In the genomic region with DNA sequence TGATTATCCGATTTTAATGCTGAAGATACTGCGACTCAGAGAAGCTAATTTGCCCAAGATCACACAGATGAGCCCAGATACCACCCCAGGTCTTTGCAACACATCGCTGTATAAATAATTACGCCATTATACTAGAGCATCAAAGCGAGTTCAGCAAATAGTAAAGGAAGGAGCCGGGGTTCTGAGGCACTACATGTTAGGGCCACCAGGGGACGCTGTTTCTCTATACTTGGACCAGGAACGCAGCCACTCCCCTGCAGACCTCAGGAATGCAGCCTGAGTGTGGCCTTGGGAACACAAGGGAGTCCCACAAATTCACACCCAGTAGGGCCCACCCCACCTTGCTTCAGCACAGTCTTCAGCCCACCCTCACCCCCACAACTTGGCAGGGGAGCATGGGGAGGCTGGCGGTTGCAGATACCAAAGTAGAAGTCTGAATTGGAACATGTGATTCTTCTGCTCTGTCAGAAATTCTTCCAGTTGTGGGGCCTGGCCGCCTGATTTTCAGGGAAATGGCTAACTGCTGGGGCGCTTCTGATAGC, we compare ENCODE assay signal across 8 cellular contexts. TPM values are rescaled to one million over a fixed set of nuclear protein-coding genes. Genes with fewer than 3 reads are reported as not detected.
DNase-seq lines count a peak whose midpoint lies in the region; ATAC-seq and TF ChIP-seq lines count a peak whose summit lies in the region.

No MANE protein-coding gene starts in this region.

- H3K9me2 ChIP-seq in MM.1S (replicated peaks; ENCODE audit: insufficient read depth, low read length), result no peaks in the 10 kb centered on the region

- peak; percentile 99 for TF ChIP-seq CTCF in AG09319 (IDR thresholded peaks at IDR 0.05; ENCODE audit: low read depth, low read length)
- TF ChIP-seq CTCF in GM20000 (IDR thresholded peaks at IDR 0.05; ENCODE audit: extremely low read depth, missing control alignments), result peak; percentile 85
- TF ChIP-seq CTCF in MM.1S (IDR thresholded peaks at IDR 0.05; ENCODE audit: low read length), result peak; percentile 99
- TF ChIP-seq CTCF in tibial nerve (IDR thresholded peaks at IDR 0.05), result peak; percentile 95 to 99 (median 99)

- peak; percentile 41 for DNase-seq in AG09319 (ENCODE audit: extremely low read depth, low read depth)
- DNase-seq in GM20000 (ENCODE audit: low spot score), result peak; percentile 81
- DNase-seq in MM.1S, result peak; percentile 55
- DNase-seq in activated naive CD4-positive, alpha-beta T cell treated with anti-CD3 and anti-CD28 coated beads, Interleukin-2, amount 50 U/mL, for 72 hours (ENCODE audit: low spot score in 2 of 2), result peak; percentile 65 to 77
- DNase-seq in Right ventricle myocardium inferior (ENCODE audit: missing footprints), result no peak
- DNase-seq in posterior cingulate gyrus, result peak; percentile 70 to 97 (median 88)
- DNase-seq in tibial nerve (ENCODE audit: low spot score in 2 of 2), result peak; percentile 87 to 97

- TF ChIP-seq POLR2A in tibial nerve (IDR thresholded peaks at IDR 0.05), result no peak

- H3K36me3 ChIP-seq in MM.1S (replicated peaks; ENCODE audit: insufficient read depth, low read length), result no peaks in the 10 kb centered on the region
- H3K36me3 ChIP-seq in tibial nerve, result no peaks in the 10 kb centered on the region

- no peak overlapping the region for H2AFZ ChIP-seq in MM.1S (ENCODE audit: low read length)

- no peaks in the 10 kb centered on the region for H3F3A ChIP-seq in MM.1S (ENCODE audit: insufficient read depth, low read length)

- peaks cover 30% of the 10 kb centered on the region for H3K27me3 ChIP-seq in MM.1S (replicated peaks; ENCODE audit: insufficient read depth, low read length)
- no peaks in the 10 kb centered on the region for H3K27me3 ChIP-seq in tibial nerve

- no peaks in the 10 kb centered on the region for H4K20me1 ChIP-seq in MM.1S (ENCODE audit: insufficient read depth, low read length)

- TF ChIP-seq EP300 in tibial nerve (IDR thresholded peaks at IDR 0.05), result peak in 1 of 2 donors; percentile 90

- WGBS in tibial nerve, 2 donors, result 4 to 6% methylated on average over 10 to 11 of the region's 11 CpGs

- H3K27ac ChIP-seq in MM.1S (ENCODE audit: low read length) (no peak overlapping the region), tibial nerve (peak overlapping the region; percentile 52 to 95 (median 76))

- H3K79me2 ChIP-seq in MM.1S (ENCODE audit: low read length), result no peaks in the 10 kb centered on the region

- peak; percentile 90 for ATAC-seq in SK-N-SH treated with all-trans-retinoic acid at 6 μM for 48 hours
- ATAC-seq in activated naive CD4-positive, alpha-beta T cell treated with anti-CD3 and anti-CD28 coated beads, Interleukin-2, amount 50 U/mL, for 72 hours, result peak; percentile 82 to 86
- ATAC-seq in Right ventricle myocardium inferior, result peak; percentile 68

- H3K9me3 ChIP-seq in MM.1S (replicated peaks; ENCODE audit: insufficient read depth, low read length) (no peaks in the 10 kb centered on the region), tibial nerve (no peaks in the 10 kb centered on the region)

- H3K4me2 ChIP-seq in MM.1S (ENCODE audit: low read depth, low read length), result peak overlapping the region; percentile 64

- H3K4me3 ChIP-seq in MM.1S (ENCODE audit: low read length) (peak overlapping the region; percentile 27; the same call in 1 of the 2 replicates), tibial nerve (peak overlapping the region in 1 of 4 donors; percentile 25)

- H3K36me3 Mint-ChIP-seq in activated naive CD4-positive, alpha-beta T cell treated with anti-CD3 and anti-CD28 coated beads, Interleukin-2, amount 50 U/mL, for 72 hours, result no peaks in the 10 kb centered on the region

- H3K9me3 Mint-ChIP-seq in activated naive CD4-positive, alpha-beta T cell treated with anti-CD3 and anti-CD28 coated beads, Interleukin-2, amount 50 U/mL, for 72 hours, result no peaks in the 10 kb centered on the region

- H3K27ac Mint-ChIP-seq in activated naive CD4-positive, alpha-beta T cell treated with anti-CD3 and anti-CD28 coated beads, Interleukin-2, amount 50 U/mL, for 72 hours, result peak overlapping the region in 1 of 2 donors; percentile 36

- no peak overlapping the region for H3K9ac ChIP-seq in MM.1S (ENCODE audit: low read length)

- peaks cover 9% of the 10 kb centered on the region for H3K4me1 ChIP-seq in MM.1S (ENCODE audit: low read length)
- peaks cover 5 to 57% (median 29%) of the 10 kb centered on the region in 4 donors for H3K4me1 ChIP-seq in tibial nerve

- intact Hi-C loops in Right ventricle myocardium inferior (cut with DNase I) (loop anchor here (1.0 kb wide), 2 partner anchors 70 to 166 kb away; no protein-coding TSS in a partner anchor), posterior cingulate gyrus (cut with DNase I) (loop anchor here (1.0 to 5.0 kb wide), 3 partner anchors 69 to 166 kb away; no protein-coding TSS in a partner anchor)

TF ChIP-seq in SK-N-SH treated with all-trans-retinoic acid at 6 μM for 48 hours, 23 proteins besides CTCF, POLR2A, EP300 and RAD21 (continues in another document):
- TF ChIP-seq SNAI2 (CRISPR knock-in tag; IDR thresholded peaks at IDR 0.05) (peak; percentile 47; the same call in 1 of the 2 replicates), PPARA (CRISPR knock-in tag; IDR thresholded peaks at IDR 0.05; ENCODE audit: borderline replicate concordance) (no peak), CSDC2 (CRISPR knock-in tag; IDR thresholded peaks at IDR 0.05) (no peak), GLIS3 (CRISPR knock-in tag; IDR thresholded peaks at IDR 0.05) (no peak), ZNF70 (CRISPR knock-in tag; IDR thresholded peaks at IDR 0.05) (no peak), ZFP3 (CRISPR knock-in tag; IDR thresholded peaks at IDR 0.05) (peak; percentile 54; the same call in 1 of the 2 replicates), OSR1 (CRISPR knock-in tag; IDR thresholded peaks at IDR 0.05) (no peak), ZFP30 (CRISPR knock-in tag; IDR thresholded peaks at IDR 0.05) (no peak), ZC3H10 (CRISPR knock-in tag; IDR thresholded peaks at IDR 0.05) (no peak), RARB (CRISPR knock-in tag; IDR thresholded peaks at IDR 0.05) (no peak), TCF4 (CRISPR knock-in tag; IDR thresholded peaks at IDR 0.05; ENCODE audit: borderline replicate concordance) (no peak), ZNF8 (CRISPR knock-in tag; IDR thresholded peaks at IDR 0.05) (no peak), ZNF565 (CRISPR knock-in tag; conservative IDR thresholded peaks at IDR 0.05; ENCODE audit: low read depth) (no peak)
- TF ChIP-seq, protein P1, sequence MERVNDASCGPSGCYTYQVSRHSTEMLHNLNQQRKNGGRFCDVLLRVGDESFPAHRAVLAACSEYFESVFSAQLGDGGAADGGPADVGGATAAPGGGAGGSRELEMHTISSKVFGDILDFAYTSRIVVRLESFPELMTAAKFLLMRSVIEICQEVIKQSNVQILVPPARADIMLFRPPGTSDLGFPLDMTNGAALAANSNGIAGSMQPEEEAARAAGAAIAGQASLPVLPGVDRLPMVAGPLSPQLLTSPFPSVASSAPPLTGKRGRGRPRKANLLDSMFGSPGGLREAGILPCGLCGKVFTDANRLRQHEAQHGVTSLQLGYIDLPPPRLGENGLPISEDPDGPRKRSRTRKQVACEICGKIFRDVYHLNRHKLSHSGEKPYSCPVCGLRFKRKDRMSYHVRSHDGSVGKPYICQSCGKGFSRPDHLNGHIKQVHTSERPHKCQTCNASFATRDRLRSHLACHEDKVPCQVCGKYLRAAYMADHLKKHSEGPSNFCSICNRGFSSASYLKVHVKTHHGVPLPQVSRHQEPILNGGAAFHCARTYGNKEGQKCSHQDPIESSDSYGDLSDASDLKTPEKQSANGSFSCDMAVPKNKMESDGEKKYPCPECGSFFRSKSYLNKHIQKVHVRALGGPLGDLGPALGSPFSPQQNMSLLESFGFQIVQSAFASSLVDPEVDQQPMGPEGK (CRISPR knock-in tag; IDR thresholded peaks at IDR 0.05; ENCODE audit: borderline replicate concordance), result no peak
- TF ChIP-seq, protein P2, sequence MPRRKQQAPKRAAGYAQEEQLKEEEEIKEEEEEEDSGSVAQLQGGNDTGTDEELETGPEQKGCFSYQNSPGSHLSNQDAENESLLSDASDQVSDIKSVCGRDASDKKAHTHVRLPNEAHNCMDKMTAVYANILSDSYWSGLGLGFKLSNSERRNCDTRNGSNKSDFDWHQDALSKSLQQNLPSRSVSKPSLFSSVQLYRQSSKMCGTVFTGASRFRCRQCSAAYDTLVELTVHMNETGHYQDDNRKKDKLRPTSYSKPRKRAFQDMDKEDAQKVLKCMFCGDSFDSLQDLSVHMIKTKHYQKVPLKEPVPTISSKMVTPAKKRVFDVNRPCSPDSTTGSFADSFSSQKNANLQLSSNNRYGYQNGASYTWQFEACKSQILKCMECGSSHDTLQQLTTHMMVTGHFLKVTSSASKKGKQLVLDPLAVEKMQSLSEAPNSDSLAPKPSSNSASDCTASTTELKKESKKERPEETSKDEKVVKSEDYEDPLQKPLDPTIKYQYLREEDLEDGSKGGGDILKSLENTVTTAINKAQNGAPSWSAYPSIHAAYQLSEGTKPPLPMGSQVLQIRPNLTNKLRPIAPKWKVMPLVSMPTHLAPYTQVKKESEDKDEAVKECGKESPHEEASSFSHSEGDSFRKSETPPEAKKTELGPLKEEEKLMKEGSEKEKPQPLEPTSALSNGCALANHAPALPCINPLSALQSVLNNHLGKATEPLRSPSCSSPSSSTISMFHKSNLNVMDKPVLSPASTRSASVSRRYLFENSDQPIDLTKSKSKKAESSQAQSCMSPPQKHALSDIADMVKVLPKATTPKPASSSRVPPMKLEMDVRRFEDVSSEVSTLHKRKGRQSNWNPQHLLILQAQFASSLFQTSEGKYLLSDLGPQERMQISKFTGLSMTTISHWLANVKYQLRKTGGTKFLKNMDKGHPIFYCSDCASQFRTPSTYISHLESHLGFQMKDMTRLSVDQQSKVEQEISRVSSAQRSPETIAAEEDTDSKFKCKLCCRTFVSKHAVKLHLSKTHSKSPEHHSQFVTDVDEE (CRISPR knock-in tag; IDR thresholded peaks at IDR 0.05), result no peak
- TF ChIP-seq, protein P3, sequence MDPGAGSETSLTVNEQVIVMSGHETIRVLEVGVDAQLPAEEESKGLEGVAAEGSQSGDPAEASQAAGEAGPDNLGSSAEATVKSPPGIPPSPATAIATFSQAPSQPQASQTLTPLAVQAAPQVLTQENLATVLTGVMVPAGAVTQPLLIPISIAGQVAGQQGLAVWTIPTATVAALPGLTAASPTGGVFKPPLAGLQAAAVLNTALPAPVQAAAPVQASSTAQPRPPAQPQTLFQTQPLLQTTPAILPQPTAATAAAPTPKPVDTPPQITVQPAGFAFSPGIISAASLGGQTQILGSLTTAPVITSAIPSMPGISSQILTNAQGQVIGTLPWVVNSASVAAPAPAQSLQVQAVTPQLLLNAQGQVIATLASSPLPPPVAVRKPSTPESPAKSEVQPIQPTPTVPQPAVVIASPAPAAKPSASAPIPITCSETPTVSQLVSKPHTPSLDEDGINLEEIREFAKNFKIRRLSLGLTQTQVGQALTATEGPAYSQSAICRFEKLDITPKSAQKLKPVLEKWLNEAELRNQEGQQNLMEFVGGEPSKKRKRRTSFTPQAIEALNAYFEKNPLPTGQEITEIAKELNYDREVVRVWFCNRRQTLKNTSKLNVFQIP (CRISPR knock-in tag; IDR thresholded peaks at IDR 0.05; ENCODE audit: borderline replicate concordance, low read depth), result no peak

RNA-seq across cellular contexts. Expression of a gene that starts 57.8 kb away (rescaled TPM):
- 10 to 100 TPM; 16.4 to 50.1 TPM for total RNA-seq in activated naive CD4-positive, alpha-beta T cell treated with anti-CD3 and anti-CD28 coated beads, Interleukin-2, amount 50 U/mL, for 72 hours
- total RNA-seq in Right ventricle myocardium inferior, result 40.6 TPM
- total RNA-seq in tibial nerve, result 10 to 100 TPM; 33.9 to 69.9 (median 57.8) TPM
